ENCODE assay signal across 1 cellular context in genomic region chr2:24075915-24076848, GRCh38.
TF ChIP-seq lines count a peak whose summit lies in the region.

A gene with protein sequence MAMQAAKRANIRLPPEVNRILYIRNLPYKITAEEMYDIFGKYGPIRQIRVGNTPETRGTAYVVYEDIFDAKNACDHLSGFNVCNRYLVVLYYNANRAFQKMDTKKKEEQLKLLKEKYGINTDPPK (minus strand): TSS chr2:24076326. CDS start chr2:24076229, 97 bp downstream.

TF ChIP-seq in HepG2, 621 proteins besides CTCF, POLR2A, EP300 and RAD21 (continued from another document and continues in another):
- TF ChIP-seq, protein P1, sequence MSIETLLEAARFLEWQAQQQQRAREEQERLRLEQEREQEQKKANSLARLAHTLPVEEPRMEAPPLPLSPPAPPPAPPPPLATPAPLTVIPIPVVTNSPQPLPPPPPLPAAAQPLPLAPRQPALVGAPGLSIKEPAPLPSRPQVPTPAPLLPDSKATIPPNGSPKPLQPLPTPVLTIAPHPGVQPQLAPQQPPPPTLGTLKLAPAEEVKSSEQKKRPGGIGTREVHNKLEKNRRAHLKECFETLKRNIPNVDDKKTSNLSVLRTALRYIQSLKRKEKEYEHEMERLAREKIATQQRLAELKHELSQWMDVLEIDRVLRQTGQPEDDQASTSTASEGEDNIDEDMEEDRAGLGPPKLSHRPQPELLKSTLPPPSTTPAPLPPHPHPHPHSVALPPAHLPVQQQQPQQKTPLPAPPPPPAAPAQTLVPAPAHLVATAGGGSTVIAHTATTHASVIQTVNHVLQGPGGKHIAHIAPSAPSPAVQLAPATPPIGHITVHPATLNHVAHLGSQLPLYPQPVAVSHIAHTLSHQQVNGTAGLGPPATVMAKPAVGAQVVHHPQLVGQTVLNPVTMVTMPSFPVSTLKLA (IDR thresholded peaks at IDR 0.05): peak; percentile 36; the same call in 1 of the 2 replicates
- TF ChIP-seq ZNF225 (CRISPR knock-in tag; IDR thresholded peaks at IDR 0.05): peak; percentile 92; the same call in 1 of the 2 replicates
- TF ChIP-seq, protein P2, sequence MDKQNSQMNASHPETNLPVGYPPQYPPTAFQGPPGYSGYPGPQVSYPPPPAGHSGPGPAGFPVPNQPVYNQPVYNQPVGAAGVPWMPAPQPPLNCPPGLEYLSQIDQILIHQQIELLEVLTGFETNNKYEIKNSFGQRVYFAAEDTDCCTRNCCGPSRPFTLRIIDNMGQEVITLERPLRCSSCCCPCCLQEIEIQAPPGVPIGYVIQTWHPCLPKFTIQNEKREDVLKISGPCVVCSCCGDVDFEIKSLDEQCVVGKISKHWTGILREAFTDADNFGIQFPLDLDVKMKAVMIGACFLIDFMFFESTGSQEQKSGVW (CRISPR knock-in tag; IDR thresholded peaks at IDR 0.05; ENCODE audit: borderline replicate concordance): no peak
- TF ChIP-seq ZNF318 (CRISPR knock-in tag; IDR thresholded peaks at IDR 0.05): peak; percentile 94
- no peak for TF ChIP-seq GPN1 (CRISPR knock-in tag; IDR thresholded peaks at IDR 0.05; ENCODE audit: borderline replicate concordance)
- TF ChIP-seq, protein P3, sequence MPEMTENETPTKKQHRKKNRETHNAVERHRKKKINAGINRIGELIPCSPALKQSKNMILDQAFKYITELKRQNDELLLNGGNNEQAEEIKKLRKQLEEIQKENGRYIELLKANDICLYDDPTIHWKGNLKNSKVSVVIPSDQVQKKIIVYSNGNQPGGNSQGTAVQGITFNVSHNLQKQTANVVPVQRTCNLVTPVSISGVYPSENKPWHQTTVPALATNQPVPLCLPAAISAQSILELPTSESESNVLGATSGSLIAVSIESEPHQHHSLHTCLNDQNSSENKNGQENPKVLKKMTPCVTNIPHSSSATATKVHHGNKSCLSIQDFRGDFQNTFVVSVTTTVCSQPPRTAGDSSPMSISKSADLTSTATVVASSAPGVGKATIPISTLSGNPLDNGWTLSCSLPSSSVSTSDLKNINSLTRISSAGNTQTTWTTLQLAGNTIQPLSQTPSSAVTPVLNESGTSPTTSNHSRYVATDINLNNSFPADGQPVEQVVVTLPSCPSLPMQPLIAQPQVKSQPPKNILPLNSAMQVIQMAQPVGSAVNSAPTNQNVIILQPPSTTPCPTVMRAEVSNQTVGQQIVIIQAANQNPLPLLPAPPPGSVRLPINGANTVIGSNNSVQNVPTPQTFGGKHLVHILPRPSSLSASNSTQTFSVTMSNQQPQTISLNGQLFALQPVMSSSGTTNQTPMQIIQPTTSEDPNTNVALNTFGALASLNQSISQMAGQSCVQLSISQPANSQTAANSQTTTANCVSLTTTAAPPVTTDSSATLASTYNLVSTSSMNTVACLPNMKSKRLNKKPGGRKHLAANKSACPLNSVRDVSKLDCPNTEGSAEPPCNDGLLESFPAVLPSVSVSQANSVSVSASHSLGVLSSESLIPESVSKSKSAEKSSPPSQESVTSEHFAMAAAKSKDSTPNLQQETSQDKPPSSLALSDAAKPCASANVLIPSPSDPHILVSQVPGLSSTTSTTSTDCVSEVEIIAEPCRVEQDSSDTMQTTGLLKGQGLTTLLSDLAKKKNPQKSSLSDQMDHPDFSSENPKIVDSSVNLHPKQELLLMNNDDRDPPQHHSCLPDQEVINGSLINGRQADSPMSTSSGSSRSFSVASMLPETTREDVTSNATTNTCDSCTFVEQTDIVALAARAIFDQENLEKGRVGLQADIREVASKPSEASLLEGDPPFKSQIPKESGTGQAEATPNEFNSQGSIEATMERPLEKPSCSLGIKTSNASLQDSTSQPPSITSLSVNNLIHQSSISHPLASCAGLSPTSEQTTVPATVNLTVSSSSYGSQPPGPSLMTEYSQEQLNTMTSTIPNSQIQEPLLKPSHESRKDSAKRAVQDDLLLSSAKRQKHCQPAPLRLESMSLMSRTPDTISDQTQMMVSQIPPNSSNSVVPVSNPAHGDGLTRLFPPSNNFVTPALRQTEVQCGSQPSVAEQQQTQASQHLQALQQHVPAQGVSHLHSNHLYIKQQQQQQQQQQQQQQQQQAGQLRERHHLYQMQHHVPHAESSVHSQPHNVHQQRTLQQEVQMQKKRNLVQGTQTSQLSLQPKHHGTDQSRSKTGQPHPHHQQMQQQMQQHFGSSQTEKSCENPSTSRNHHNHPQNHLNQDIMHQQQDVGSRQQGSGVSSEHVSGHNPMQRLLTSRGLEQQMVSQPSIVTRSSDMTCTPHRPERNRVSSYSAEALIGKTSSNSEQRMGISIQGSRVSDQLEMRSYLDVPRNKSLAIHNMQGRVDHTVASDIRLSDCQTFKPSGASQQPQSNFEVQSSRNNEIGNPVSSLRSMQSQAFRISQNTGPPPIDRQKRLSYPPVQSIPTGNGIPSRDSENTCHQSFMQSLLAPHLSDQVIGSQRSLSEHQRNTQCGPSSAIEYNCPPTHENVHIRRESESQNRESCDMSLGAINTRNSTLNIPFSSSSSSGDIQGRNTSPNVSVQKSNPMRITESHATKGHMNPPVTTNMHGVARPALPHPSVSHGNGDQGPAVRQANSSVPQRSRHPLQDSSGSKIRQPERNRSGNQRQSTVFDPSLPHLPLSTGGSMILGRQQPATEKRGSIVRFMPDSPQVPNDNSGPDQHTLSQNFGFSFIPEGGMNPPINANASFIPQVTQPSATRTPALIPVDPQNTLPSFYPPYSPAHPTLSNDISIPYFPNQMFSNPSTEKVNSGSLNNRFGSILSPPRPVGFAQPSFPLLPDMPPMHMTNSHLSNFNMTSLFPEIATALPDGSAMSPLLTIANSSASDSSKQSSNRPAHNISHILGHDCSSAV (CRISPR knock-in tag; IDR thresholded peaks at IDR 0.05; ENCODE audit: borderline replicate concordance): 0 out of 2 replicates have a peak, but pooled peaks have one; percentile 67
- TF ChIP-seq SIX1 (CRISPR knock-in tag; IDR thresholded peaks at IDR 0.05; ENCODE audit: borderline replicate concordance): peak; percentile 65; the same call in 1 of the 2 replicates
- peak; percentile 100 for TF ChIP-seq GMEB1 (CRISPR knock-in tag; IDR thresholded peaks at IDR 0.05; ENCODE audit: borderline replicate concordance)
- peak; percentile 94 for TF ChIP-seq ZNF264 (CRISPR knock-in tag; IDR thresholded peaks at IDR 0.05)
- no peak; the same call in 1 of the 2 replicates for TF ChIP-seq PAF1 (CRISPR knock-in tag; IDR thresholded peaks at IDR 0.05)
- TF ChIP-seq ZBTB7B (CRISPR knock-in tag; IDR thresholded peaks at IDR 0.05): peak; percentile 92
- peak; percentile 85 for TF ChIP-seq MIER2 (CRISPR knock-in tag; IDR thresholded peaks at IDR 0.05)
- peak; percentile 90; the same call in 1 of the 2 replicates for TF ChIP-seq ZNF260 (CRISPR knock-in tag; IDR thresholded peaks at IDR 0.05; ENCODE audit: borderline replicate concordance, low read depth)
- TF ChIP-seq NAIF1 (CRISPR knock-in tag; IDR thresholded peaks at IDR 0.05; ENCODE audit: borderline replicate concordance): peak; percentile 96
- no peak for TF ChIP-seq ZNF660 (CRISPR knock-in tag; IDR thresholded peaks at IDR 0.05; ENCODE audit: borderline replicate concordance, low read depth)
- peak; percentile 79; the same call in 1 of the 2 replicates for TF ChIP-seq SOX5 (CRISPR knock-in tag; IDR thresholded peaks at IDR 0.05; ENCODE audit: borderline replicate concordance)
- TF ChIP-seq, protein P4, sequence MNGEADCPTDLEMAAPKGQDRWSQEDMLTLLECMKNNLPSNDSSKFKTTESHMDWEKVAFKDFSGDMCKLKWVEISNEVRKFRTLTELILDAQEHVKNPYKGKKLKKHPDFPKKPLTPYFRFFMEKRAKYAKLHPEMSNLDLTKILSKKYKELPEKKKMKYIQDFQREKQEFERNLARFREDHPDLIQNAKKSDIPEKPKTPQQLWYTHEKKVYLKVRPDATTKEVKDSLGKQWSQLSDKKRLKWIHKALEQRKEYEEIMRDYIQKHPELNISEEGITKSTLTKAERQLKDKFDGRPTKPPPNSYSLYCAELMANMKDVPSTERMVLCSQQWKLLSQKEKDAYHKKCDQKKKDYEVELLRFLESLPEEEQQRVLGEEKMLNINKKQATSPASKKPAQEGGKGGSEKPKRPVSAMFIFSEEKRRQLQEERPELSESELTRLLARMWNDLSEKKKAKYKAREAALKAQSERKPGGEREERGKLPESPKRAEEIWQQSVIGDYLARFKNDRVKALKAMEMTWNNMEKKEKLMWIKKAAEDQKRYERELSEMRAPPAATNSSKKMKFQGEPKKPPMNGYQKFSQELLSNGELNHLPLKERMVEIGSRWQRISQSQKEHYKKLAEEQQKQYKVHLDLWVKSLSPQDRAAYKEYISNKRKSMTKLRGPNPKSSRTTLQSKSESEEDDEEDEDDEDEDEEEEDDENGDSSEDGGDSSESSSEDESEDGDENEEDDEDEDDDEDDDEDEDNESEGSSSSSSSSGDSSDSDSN (CRISPR knock-in tag; IDR thresholded peaks at IDR 0.05): peak; percentile 97
- peak; percentile 98; the same call in 1 of the 2 replicates for TF ChIP-seq KLF12 (CRISPR knock-in tag; IDR thresholded peaks at IDR 0.05; ENCODE audit: borderline replicate concordance)
- TF ChIP-seq ZNF20 (CRISPR knock-in tag; IDR thresholded peaks at IDR 0.05): 0 out of 2 replicates have a peak, but pooled peaks have one; percentile 41
- TF ChIP-seq ATF7 (IDR thresholded peaks at IDR 0.05): peak; percentile 57; the same call in 1 of the 2 replicates
- peak; percentile 92 for TF ChIP-seq ATF7 (CRISPR knock-in tag; IDR thresholded peaks at IDR 0.05)
- TF ChIP-seq POLR2AphosphoS2 (IDR thresholded peaks at IDR 0.05; ENCODE audit: low read depth, low read length): no peak
- TF ChIP-seq, protein P5, sequence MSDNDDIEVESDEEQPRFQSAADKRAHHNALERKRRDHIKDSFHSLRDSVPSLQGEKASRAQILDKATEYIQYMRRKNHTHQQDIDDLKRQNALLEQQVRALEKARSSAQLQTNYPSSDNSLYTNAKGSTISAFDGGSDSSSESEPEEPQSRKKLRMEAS (IDR thresholded peaks at IDR 0.05): peak; percentile 95
- TF ChIP-seq DR1 (CRISPR knock-in tag; IDR thresholded peaks at IDR 0.05): peak; percentile 93
- TF ChIP-seq ZFX (CRISPR knock-in tag; IDR thresholded peaks at IDR 0.05; ENCODE audit: low read depth): peak; percentile 80; the same call in 1 of the 2 replicates
- peak; percentile 93 for TF ChIP-seq ZNF883 (CRISPR knock-in tag; IDR thresholded peaks at IDR 0.05; ENCODE audit: not compliant biosample characterization)
- TF ChIP-seq, protein P6, sequence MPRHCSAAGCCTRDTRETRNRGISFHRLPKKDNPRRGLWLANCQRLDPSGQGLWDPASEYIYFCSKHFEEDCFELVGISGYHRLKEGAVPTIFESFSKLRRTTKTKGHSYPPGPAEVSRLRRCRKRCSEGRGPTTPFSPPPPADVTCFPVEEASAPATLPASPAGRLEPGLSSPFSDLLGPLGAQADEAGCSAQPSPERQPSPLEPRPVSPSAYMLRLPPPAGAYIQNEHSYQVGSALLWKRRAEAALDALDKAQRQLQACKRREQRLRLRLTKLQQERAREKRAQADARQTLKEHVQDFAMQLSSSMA (CRISPR knock-in tag; IDR thresholded peaks at IDR 0.05): peak; percentile 46; the same call in 1 of the 2 replicates
- peak; percentile 86 for TF ChIP-seq NKX3-1 (CRISPR knock-in tag; IDR thresholded peaks at IDR 0.05)
- no peak for TF ChIP-seq ZNF549 (CRISPR knock-in tag; IDR thresholded peaks at IDR 0.05)
- no peak for TF ChIP-seq HDAC6 (IDR thresholded peaks at IDR 0.05; ENCODE audit: low read depth, low read length)
